ENCODE assay signal across 1 cellular context in genomic region chr22:50312371-50312770, GRCh38.
TF ChIP-seq lines count a peak whose summit lies in the region.

No MANE protein-coding gene starts in this region.

TF ChIP-seq in H1, 55 proteins besides CTCF, POLR2A, EP300 and RAD21:
- no peak for TF ChIP-seq SP2 (IDR thresholded peaks at IDR 0.05; ENCODE audit: low read length)
- TF ChIP-seq POLR2AphosphoS5 (IDR thresholded peaks at IDR 0.05; ENCODE audit: low read depth, low read length) = no peak
- no peak for TF ChIP-seq USF2 (IDR thresholded peaks at IDR 0.05; ENCODE audit: low read length)
